ENCODE assay signal across 9 cellular contexts in the genomic region with DNA sequence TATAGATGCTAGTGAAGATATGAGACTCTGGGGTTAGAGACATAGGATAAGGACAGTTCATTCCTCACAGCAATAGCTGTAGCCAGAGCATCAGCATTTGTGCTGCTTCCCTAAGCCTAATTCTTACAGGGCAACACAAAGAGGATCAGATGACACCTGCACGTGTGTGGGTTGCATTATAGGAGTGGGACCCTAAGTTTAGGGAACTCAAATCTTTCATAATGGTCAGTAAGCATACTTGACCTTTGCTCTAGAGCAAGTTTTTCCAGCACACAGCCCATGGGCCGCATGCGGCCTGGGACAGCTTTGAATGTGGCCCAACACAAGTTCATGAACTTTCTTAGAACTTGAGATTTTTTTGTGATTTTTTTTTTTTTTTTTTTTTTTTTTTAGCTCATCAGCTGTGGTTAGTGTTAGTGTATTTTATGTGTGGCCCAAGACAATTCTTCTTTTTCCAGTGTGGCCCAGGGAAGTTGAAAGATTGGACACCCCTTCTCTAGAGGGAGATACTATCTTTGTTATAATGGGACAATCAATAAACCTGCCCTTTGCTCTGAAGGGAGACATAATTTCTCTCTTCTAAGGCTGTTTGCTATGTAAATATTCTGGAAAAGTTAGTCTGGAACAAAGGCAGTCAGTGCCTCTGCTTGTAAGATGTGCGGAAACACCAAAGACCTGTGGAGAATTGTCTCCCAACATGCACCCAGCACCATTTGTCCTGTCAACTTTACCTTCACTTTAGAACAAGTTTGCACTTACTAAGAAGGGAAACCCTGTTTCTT.
"Had no signal": no experiment of that assay in that cellular context is flagged by ENCODE, and none has a peak within 500 bp of the region (broad histone marks: within the 10 kb centered on the region; RNA-seq: fewer than 3 reads in every experiment).

No MANE protein-coding gene starts in this region.

- H3K4me1 ChIP-seq: HAP-1 had no signal

- H3K9ac ChIP-seq: GM23248 had no signal

- H3K9me3 ChIP-seq: HAP-1 had no signal

- DNase-seq: GM23248, GOT3, H7, HFFc6, IMR-90, KG1 had no signal

- ATAC-seq: HCT116, K562 had no signal

- FAIRE-seq: K562 had no signal

- H2AFZ ChIP-seq: GM23248 had no signal

- H3K36me3 ChIP-seq: HAP-1 had no signal

- H3K27ac ChIP-seq: GM23248 had no signal

- H3K4me3 ChIP-seq: GM23248, HAP-1, K562 had no signal
